In genomic region chr3:94069242-94069813, GRCh38 we compare ENCODE assay signal across 8 cellular contexts. TPM values are rescaled to one million over a fixed set of nuclear protein-coding genes. Genes with fewer than 3 reads are reported as not detected.
DNase-seq lines count a peak whose midpoint lies in the region; ATAC-seq and TF ChIP-seq lines count a peak whose summit lies in the region.

No MANE protein-coding gene starts in this region.

- H3K9me3 ChIP-seq in cardiac muscle cell (ENCODE audit: low read depth) (no peaks in the 10 kb centered on the region), PC-9 (ENCODE audit: insufficient read depth, low read depth) (no peaks in the 10 kb centered on the region), esophagus muscularis mucosa (no peaks in the 10 kb centered on the region), smooth muscle cell (replicated peaks; ENCODE audit: low read depth) (no peaks in the 10 kb centered on the region)

- WGBS in esophagus muscularis mucosa, result 56% methylated on average over 4 of the region's 4 CpGs
- WGBS in smooth muscle cell (ENCODE audit: low lambda C conversion rate), result 59% methylated on average over 4 of the region's 4 CpGs

- intact Hi-C loops in cardiac septum (cut with DNase I) (loop anchor here (1.0 to 10.0 kb wide), 3 partner anchors 65 to 163 kb away; partner anchors contain the start of gene PROS1), PC-9 (cut with micrococcal nuclease; ENCODE audit: unreplicated experiment) (loop anchor here (1.0 to 10.0 kb wide), 2 partner anchors 65 to 215 kb away; no protein-coding TSS in a partner anchor), esophagus muscularis mucosa (cut with DNase I) (loop anchor here (5.0 to 10.0 kb wide), 3 partner anchors 62 to 165 kb away; partner anchors contain the start of gene PROS1)

- H3K27ac ChIP-seq in cardiac muscle cell, result no peak overlapping the region
- no peak overlapping the region for H3K27ac ChIP-seq in PC-9
- H3K27ac ChIP-seq in esophagus muscularis mucosa (replicated peaks in 1 of 4), result no peak overlapping the region
- H3K27ac ChIP-seq in smooth muscle cell (ENCODE audit: low read depth), result no peak overlapping the region

- no peaks in the 10 kb centered on the region for H3K9me2 ChIP-seq in PC-9 (ENCODE audit: insufficient read depth)

- no peaks in the 10 kb centered on the region for H3K36me3 ChIP-seq in cardiac muscle cell
- no peaks in the 10 kb centered on the region for H3K36me3 ChIP-seq in PC-9 (ENCODE audit: low read depth)
- H3K36me3 ChIP-seq in esophagus muscularis mucosa, result peaks cover 5 to 40% (median 16%) of the 10 kb centered on the region in 4 donors
- no peaks in the 10 kb centered on the region for H3K36me3 ChIP-seq in smooth muscle cell (ENCODE audit: low read depth)

- H4K20me1 ChIP-seq in PC-9 (ENCODE audit: insufficient read depth) (no peaks in the 10 kb centered on the region), smooth muscle cell (ENCODE audit: low read depth) (no peaks in the 10 kb centered on the region)

- no peak for ATAC-seq in HG03095 (IDR thresholded peaks at IDR 0.05; ENCODE audit: unreplicated experiment)

- peak; percentile 10 to 49 for DNase-seq in cardiac muscle cell (ENCODE audit: low read depth in 1 of 2, low spot score in 1 of 2)
- no peak for DNase-seq in cardiac septum (ENCODE audit: low spot score)
- peak in 1 of 2 experiments; percentile 38 for DNase-seq in PC-9
- DNase-seq in esophagus muscularis mucosa (ENCODE audit: extremely low spot score), result no peak
- no peak for DNase-seq in smooth muscle cell (lab: John Stamatoyannopoulos, UW; ENCODE audit: unreplicated experiment)
- no peak for DNase-seq in stimulated activated CD4-positive, alpha-beta T cell treated with anti-CD3 and anti-CD28 coated beads, Interleukin-4, amount 100 ng/mL, for 4 hours
- no peak for DNase-seq in NCI-H774 (lab: John Stamatoyannopoulos, UW)

- H3K4me3 ChIP-seq in cardiac muscle cell (no peak overlapping the region), PC-9 (no peak overlapping the region), esophagus muscularis mucosa (no peak overlapping the region), smooth muscle cell (no peak overlapping the region)

- TF ChIP-seq CTCF in cardiac muscle cell (IDR thresholded peaks at IDR 0.05; ENCODE audit: low read depth, low read length) (peak; percentile 49), PC-9 (conservative IDR thresholded peaks at IDR 0.05) (peak; percentile 91), esophagus muscularis mucosa (IDR thresholded peaks at IDR 0.05) (peak; percentile 52 to 68 (median 57)), smooth muscle cell (IDR thresholded peaks at IDR 0.05; ENCODE audit: borderline replicate concordance, insufficient read depth, poor library complexity, severe bottlenecking) (peak; percentile 66)

- H3K4me2 ChIP-seq in PC-9 (no peak overlapping the region), smooth muscle cell (no peak overlapping the region)

- peaks cover 9% of the 10 kb centered on the region for H3K79me2 ChIP-seq in PC-9 (ENCODE audit: low read depth)
- H3K79me2 ChIP-seq in smooth muscle cell (ENCODE audit: low read depth), result peaks cover 15% of the 10 kb centered on the region

- POLR2A ChIA-PET in PC-9 (lab: Charles Lee; ENCODE audit: unreplicated experiment), result no interaction called here

- no peak for TF ChIP-seq POLR2A in esophagus muscularis mucosa (IDR thresholded peaks at IDR 0.05; ENCODE audit: low read depth)

- H3F3A ChIP-seq in PC-9 (ENCODE audit: insufficient read depth, low read depth), result peaks cover 5% of the 10 kb centered on the region; the same call in 1 of the 2 replicates
- no peaks in the 10 kb centered on the region for H3F3A ChIP-seq in smooth muscle cell (ENCODE audit: low read depth)

- H3K27me3 ChIP-seq in cardiac muscle cell (no peaks in the 10 kb centered on the region), PC-9 (ENCODE audit: insufficient read depth, low read depth) (no peaks in the 10 kb centered on the region), esophagus muscularis mucosa (no peaks in the 10 kb centered on the region), smooth muscle cell (ENCODE audit: low read depth) (no peaks in the 10 kb centered on the region)

- no TSS peak for BruUV-seq in PC-9 (replicated peaks; lab: Mats Ljungman, UMichigan)

- H3K4me1 ChIP-seq in cardiac muscle cell (ENCODE audit: low read depth) (no peaks in the 10 kb centered on the region), PC-9 (replicated peaks; ENCODE audit: insufficient read depth) (peaks cover 3% of the 10 kb centered on the region), esophagus muscularis mucosa (peaks cover 4 to 23% (median 18%) of the 10 kb centered on the region in 4 donors), smooth muscle cell (ENCODE audit: low read depth) (no peaks in the 10 kb centered on the region)

- TF ChIP-seq EP300 in esophagus muscularis mucosa (IDR thresholded peaks at IDR 0.05), result no peak

- no peak overlapping the region for H2AFZ ChIP-seq in PC-9
- no peak overlapping the region for H2AFZ ChIP-seq in smooth muscle cell (ENCODE audit: low read depth)

- H3K9ac ChIP-seq in smooth muscle cell (ENCODE audit: low read depth), result no peak overlapping the region

- CTCF ChIA-PET in PC-9 (lab: Charles Lee), result interaction anchor here (0.6 to 1.1 kb wide), 4 partner anchors 9 to 1506 kb away, joined by 3 to 5 read pairs (median 4); no protein-coding TSS in a partner anchor

RNA-seq across cellular contexts. Expression of gene NSUN3, which starts 6.5 kb away (rescaled TPM):
- 6.0 and 7.3 TPM in 2 replicates for total RNA-seq in cardiac muscle cell
- polyA plus RNA-seq in cardiac muscle cell, result 9.1 and 10.1 TPM in 2 replicates
- total RNA-seq in cardiac septum, result 6.8 TPM
- total RNA-seq in PC-9 (2021), result 18.8 and 19.8 TPM in 2 replicates
- total RNA-seq in esophagus muscularis mucosa, result 10 to 100 TPM in 1 of 4 donors, 1 to 10 TPM in 3; 7.4 to 11.9 (median 8.0) TPM
- total RNA-seq in smooth muscle cell, result 8.3 TPM in 2 replicates
- 5.3 and 7.3 TPM in 2 replicates for polyA plus RNA-seq in smooth muscle cell

RNA-seq across cellular contexts. Expression of gene DHFR2, which starts 6.6 kb away (rescaled TPM):
- total RNA-seq in cardiac muscle cell, result 1.5 and 1.7 TPM in 2 replicates
- 3.1 and 3.4 TPM in 2 replicates for polyA plus RNA-seq in cardiac muscle cell
- 3.4 TPM for total RNA-seq in cardiac septum
- total RNA-seq in PC-9 (2021), result 6.4 and 8.2 TPM in 2 replicates
- 1 to 10 TPM; 3.3 to 5.9 (median 4.8) TPM for total RNA-seq in esophagus muscularis mucosa
- 2.8 and 14.5 TPM in 2 replicates for total RNA-seq in smooth muscle cell
- polyA plus RNA-seq in smooth muscle cell, result 1.7 and 3.0 TPM in 2 replicates

RNA-seq across cellular contexts. Expression of gene STX19, which starts 40.9 kb away (rescaled TPM):
- total RNA-seq in cardiac muscle cell (not detected in 2 replicates), cardiac septum (not detected), PC-9 (2021) (3.4 and 5.5 TPM in 2 replicates), esophagus muscularis mucosa (not detected), smooth muscle cell (0.94 TPM in 1 of 2 replicates, not detected in the other)
- polyA plus RNA-seq in cardiac muscle cell (0.45 TPM in 1 of 2 replicates, not detected in the other), smooth muscle cell (0.23 TPM in 1 of 2 replicates, not detected in the other)

Comparison
In these comparisons a context has a peak if more than half of its experiments do, and no peak if none do; other contexts are left out.
1. DNase-seq: peak in cardiac muscle cell (2 of 2); none in cardiac septum (single experiment), esophagus muscularis mucosa (single experiment), smooth muscle cell (single experiment), stimulated activated CD4-positive, alpha-beta T cell treated with anti-CD3 and anti-CD28 coated beads, Interleukin-4, amount 100 ng/mL, for 4 hours (0 of 2) and NCI-H774 (single experiment).
2. Peak in every context shown above with its lines, with median percentiles within 50 percentile points of each other: CTCF ChIP-seq.